21 cellular contexts compared by ENCODE assay signal in the genomic region with DNA sequence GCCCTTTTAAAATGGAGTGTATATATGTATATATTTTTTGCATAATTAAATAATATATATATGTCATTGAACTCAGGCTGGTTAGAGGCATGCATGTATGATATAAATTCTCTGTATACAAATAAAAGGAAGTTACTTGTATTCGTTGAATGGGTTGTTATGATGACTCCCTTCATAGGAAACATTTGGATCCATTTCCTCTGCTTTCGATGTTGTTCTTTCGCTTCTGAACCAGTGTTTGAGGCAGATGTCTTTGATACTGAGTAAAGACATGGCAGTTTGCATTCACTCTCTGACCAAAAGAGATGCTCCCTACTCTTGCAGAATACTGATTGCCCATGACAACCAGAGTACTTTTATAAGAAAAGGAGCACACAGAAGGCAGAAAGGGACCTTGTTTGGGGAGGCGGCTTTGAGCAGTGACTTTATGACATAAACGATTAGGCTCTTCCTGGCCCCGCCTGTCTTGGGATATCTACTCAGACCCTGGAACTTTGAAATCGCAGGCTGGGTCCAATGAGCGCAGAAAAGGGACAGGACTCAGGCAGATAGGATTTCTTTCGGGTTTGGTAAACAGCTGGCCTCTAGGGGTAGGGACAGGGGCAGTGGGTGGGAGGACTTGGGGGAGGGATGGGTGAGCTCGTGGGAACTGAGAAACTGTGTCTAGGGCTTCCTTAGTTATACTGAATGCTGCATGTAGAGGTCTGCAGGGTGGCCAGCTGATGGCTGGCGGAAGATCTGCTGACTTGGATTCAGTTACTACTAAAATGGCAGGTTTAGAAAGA. TPM values are rescaled to one million over a fixed set of nuclear protein-coding genes. Genes with fewer than 3 reads are reported as not detected.
"Had no signal": no experiment of that assay in that cellular context is flagged by ENCODE, and none has a peak within 500 bp of the region (broad histone marks: within the 10 kb centered on the region; RNA-seq: fewer than 3 reads in every experiment).

No MANE protein-coding gene starts in this region.

- H3K27ac ChIP-seq: body of pancreas, neutrophil, parathyroid adenoma, upper lobe of right lung had no signal

- H3K4me1 ChIP-seq: body of pancreas had no signal

- H3K27me3 ChIP-seq: body of pancreas, neutrophil, upper lobe of right lung had no signal

- H3K36me3 ChIP-seq: neutrophil had no signal

- H3K4me3 ChIP-seq: body of pancreas, lung, mucosa of descending colon, upper lobe of right lung had no signal

- H3K9me3 ChIP-seq: body of pancreas, mucosa of descending colon, neutrophil, upper lobe of right lung had no signal

- DNase-seq: activated CD4-positive, alpha-beta T cell treated with anti-CD3 and anti-CD28 coated beads, Interleukin-2, amount 10 ng/mL, durations not matched to agents 7 days and 5 days; activated CD4-positive, CD25-positive, alpha-beta regulatory T cell; activated CD8-positive, alpha-beta memory T cell treated with anti-CD3 and anti-CD28 coated beads, Interleukin-2, amount 50 U/mL, for 48 hours; activated gamma-delta T cell; activated T-cell treated with anti-CD3 and anti-CD28 coated beads, Interleukin-2, amount 50 U/mL, for 72 hours; amygdala; body of pancreas; endodermal cell; erythroblast; hypothalamus; kidney; mucosa of descending colon; naive thymus-derived CD4-positive, alpha-beta T cell; stimulated activated CD4-positive, alpha-beta T cell treated with anti-CD3 and anti-CD28 coated beads, Interleukin-15, amount 100 ng/mL, for 24 hours; stimulated activated CD4-positive, alpha-beta T cell treated with anti-CD3 and anti-CD28 coated beads, Interleukin-4, amount 100 ng/mL, for 1 hour; stimulated activated naive CD4-positive, alpha-beta T cell; SW 1271; upper lobe of right lung had no signal

- H2AFZ ChIP-seq: parathyroid adenoma had no signal

- H3K9ac ChIP-seq: parathyroid adenoma had no signal

RNA-seq across cellular contexts. Expression of gene TIMP3, which starts 23.2 kb away (rescaled TPM):
- total RNA-seq: activated CD4-positive, alpha-beta T cell treated with anti-CD3 and anti-CD28 coated beads, Interleukin-2, amount 10 ng/mL, durations not matched to agents 7 days and 5 days had no signal
- polyA plus RNA-seq: naive thymus-derived CD4-positive, alpha-beta T cell had no signal
